In genomic region chr2:20538308-20539132, GRCh38 we compare ENCODE assay signal across 1 cellular context.
TF ChIP-seq lines count a peak whose summit lies in the region.

No MANE protein-coding gene starts in this region.

TF ChIP-seq in HepG2, 621 proteins besides CTCF, POLR2A, EP300 and RAD21 (continued from another document and continues in another):
- TF ChIP-seq ZBTB10 (CRISPR knock-in tag; IDR thresholded peaks at IDR 0.05; ENCODE audit: borderline replicate concordance) (peak; percentile 27; the same call in 1 of the 2 replicates), ZNF512B (CRISPR knock-in tag; IDR thresholded peaks at IDR 0.05; ENCODE audit: borderline replicate concordance) (no peak), BCL6 (CRISPR knock-in tag; IDR thresholded peaks at IDR 0.05) (peak; percentile 86), ZNF761 (CRISPR knock-in tag; conservative IDR thresholded peaks at IDR 0.05) (peak; percentile 70; the same call in 1 of the 2 replicates), ZNF546 (CRISPR knock-in tag; conservative IDR thresholded peaks at IDR 0.05) (no peak), KDM5B (CRISPR knock-in tag; IDR thresholded peaks at IDR 0.05; ENCODE audit: borderline replicate concordance) (no peak), MED1 (CRISPR knock-in tag; IDR thresholded peaks at IDR 0.05) (peak; percentile 98), SRSF9 (IDR thresholded peaks at IDR 0.05; ENCODE audit: borderline replicate concordance, insufficient read depth, low read depth, low read length, poor library complexity, severe bottlenecking) (no peak), ZFX (CRISPR knock-in tag; IDR thresholded peaks at IDR 0.05; ENCODE audit: low read depth) (peak; percentile 83), ZNF317 (CRISPR knock-in tag; IDR thresholded peaks at IDR 0.05) (peak; percentile 74; the same call in 1 of the 2 replicates), ZNF781 (CRISPR knock-in tag; IDR thresholded peaks at IDR 0.05; ENCODE audit: borderline replicate concordance, not compliant biosample characterization) (no peak), ZNF747 (CRISPR knock-in tag; IDR thresholded peaks at IDR 0.05; ENCODE audit: borderline replicate concordance) (peak; percentile 67), ZNF841 (CRISPR knock-in tag; IDR thresholded peaks at IDR 0.05; ENCODE audit: borderline replicate concordance) (no peak), ONECUT2 (CRISPR knock-in tag; IDR thresholded peaks at IDR 0.05) (peak; percentile 7; the same call in 1 of the 2 replicates), SRSF1 (optimal IDR thresholded peaks at IDR 0.05; ENCODE audit: low read depth, low read length) (peak; percentile 81), SOX6 (IDR thresholded peaks at IDR 0.05) (no peak), SOX6 (CRISPR knock-in tag; IDR thresholded peaks at IDR 0.05) (peak; percentile 90), LBX2 (CRISPR knock-in tag; IDR thresholded peaks at IDR 0.05; ENCODE audit: borderline replicate concordance) (no peak; the same call in 1 of the 2 replicates), KAT2B (IDR thresholded peaks at IDR 0.05; ENCODE audit: borderline replicate concordance, low read depth, low read length) (no peak), KLF13 (CRISPR knock-in tag; IDR thresholded peaks at IDR 0.05) (no peak; the same call in 1 of the 2 replicates), DDIT3 (CRISPR knock-in tag; IDR thresholded peaks at IDR 0.05) (no peak), TBL1XR1 (IDR thresholded peaks at IDR 0.05; ENCODE audit: borderline replicate concordance, low read length, partially characterized antibody) (peak; percentile 11), MAFF (IDR thresholded peaks at IDR 0.05; ENCODE audit: low read depth, low read length) (no peak), SAP130 (CRISPR knock-in tag; IDR thresholded peaks at IDR 0.05; ENCODE audit: low read depth) (peak; percentile 79), ZNF460 (CRISPR knock-in tag; IDR thresholded peaks at IDR 0.05; ENCODE audit: borderline replicate concordance) (0 out of 2 replicates have a peak, but pooled peaks have one; percentile 15), TMF1 (CRISPR knock-in tag; IDR thresholded peaks at IDR 0.05; ENCODE audit: low read depth) (no peak; the same call in none of the 2 replicates), ZNF768 (CRISPR knock-in tag; IDR thresholded peaks at IDR 0.05) (peak; percentile 70; the same call in 1 of the 2 replicates), FIP1L1 (IDR thresholded peaks at IDR 0.05; ENCODE audit: borderline replicate concordance, insufficient read depth, low read depth, low read length) (peak; percentile 92; the same call in 1 of the 2 replicates), ZNF790 (CRISPR knock-in tag; IDR thresholded peaks at IDR 0.05; ENCODE audit: borderline replicate concordance) (no peak), MYPOP (CRISPR knock-in tag; IDR thresholded peaks at IDR 0.05) (no peak), ZNF567 (CRISPR knock-in tag; IDR thresholded peaks at IDR 0.05; ENCODE audit: borderline replicate concordance) (no peak), ZSCAN31 (CRISPR knock-in tag; IDR thresholded peaks at IDR 0.05; ENCODE audit: low read depth) (peak; percentile 88), ZFP62 (CRISPR knock-in tag; IDR thresholded peaks at IDR 0.05) (no peak), MTA3 (CRISPR knock-in tag; IDR thresholded peaks at IDR 0.05) (no peak), ZNF234 (CRISPR knock-in tag; conservative IDR thresholded peaks at IDR 0.05) (no peak), ZNF839 (CRISPR knock-in tag; IDR thresholded peaks at IDR 0.05; ENCODE audit: borderline replicate concordance) (no peak; the same call in 1 of the 2 replicates), ZFYVE20 (CRISPR knock-in tag; IDR thresholded peaks at IDR 0.05; ENCODE audit: borderline replicate concordance, low read depth) (no peak), ZNF230 (CRISPR knock-in tag; IDR thresholded peaks at IDR 0.05) (no peak), ZFP36 (IDR thresholded peaks at IDR 0.05; ENCODE audit: borderline replicate concordance, low read depth, low read length, partially characterized antibody) (no peak), ZNF547 (CRISPR knock-in tag; IDR thresholded peaks at IDR 0.05) (no peak; the same call in 1 of the 2 replicates), NFYB (CRISPR knock-in tag; IDR thresholded peaks at IDR 0.05) (peak; percentile 30; the same call in 1 of the 2 replicates), ZNF432 (CRISPR knock-in tag; IDR thresholded peaks at IDR 0.05; ENCODE audit: borderline replicate concordance) (no peak), SNAPC4 (CRISPR knock-in tag; IDR thresholded peaks at IDR 0.05) (no peak), JUNB (CRISPR knock-in tag; IDR thresholded peaks at IDR 0.05; ENCODE audit: borderline replicate concordance) (no peak), ADNP (CRISPR knock-in tag; IDR thresholded peaks at IDR 0.05) (no peak), POLR2AphosphoS2 (IDR thresholded peaks at IDR 0.05; ENCODE audit: low read depth, low read length) (no peak), AHR (CRISPR knock-in tag; IDR thresholded peaks at IDR 0.05) (no peak), ZNF564 (CRISPR knock-in tag; IDR thresholded peaks at IDR 0.05) (peak; percentile 74; the same call in 1 of the 2 replicates), ZNF503 (CRISPR knock-in tag; IDR thresholded peaks at IDR 0.05) (peak; percentile 76; the same call in 1 of the 2 replicates), ZNF337 (CRISPR knock-in tag; IDR thresholded peaks at IDR 0.05; ENCODE audit: borderline replicate concordance, low read depth) (0 out of 2 replicates have a peak, but pooled peaks have one; percentile 20), TEAD2 (CRISPR knock-in tag; IDR thresholded peaks at IDR 0.05) (no peak)
